Comparison of ENCODE assay signal across 19 cellular contexts in the genomic region with DNA sequence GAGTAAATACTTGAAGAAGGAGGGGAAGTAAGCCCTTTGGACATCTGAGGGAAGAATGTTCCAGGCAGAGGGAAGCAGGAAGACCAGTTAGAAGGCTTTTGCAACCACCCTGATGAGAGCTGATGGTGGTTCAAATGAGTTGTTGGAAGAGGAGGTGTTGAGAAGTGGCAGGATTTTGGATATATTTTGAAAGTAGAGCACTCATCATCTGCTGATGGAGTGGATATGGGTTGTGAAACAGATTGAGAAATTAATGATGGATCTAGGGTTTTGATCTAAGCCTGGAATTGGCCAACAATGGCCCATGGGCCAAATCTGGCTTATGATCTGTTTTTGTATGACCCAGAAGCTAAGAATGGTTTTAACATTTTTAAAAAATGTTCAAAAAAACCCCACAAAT.
"Had no signal": no experiment of that assay in that cellular context is flagged by ENCODE, and none has a peak within 500 bp of the region (broad histone marks: within the 10 kb centered on the region; RNA-seq: fewer than 3 reads in every experiment).

No MANE protein-coding gene starts in this region.

- H3K27ac ChIP-seq: heart right ventricle, lower lobe of right lung, thyroid gland, WERI-Rb-1 had no signal

- H3K4me3 ChIP-seq: heart right ventricle, lower lobe of right lung, thyroid gland had no signal

- DNase-seq: activated CD4-positive, alpha-beta T cell treated with anti-CD3 and anti-CD28 coated beads, Interleukin-2, amount 10 ng/mL, durations not matched to agents 7 days and 5 days; activated CD4-positive, CD25-positive, alpha-beta regulatory T cell treated with anti-CD3 and anti-CD28 coated beads, Interleukin-2, amount 50 U/mL, for 72 hours; activated CD8-positive, alpha-beta T cell treated with anti-CD3 and anti-CD28 coated beads, Interleukin-2, amount 10 ng/mL, durations not matched to agents 7 days and 5 days; activated gamma-delta T cell; activated naive CD4-positive, alpha-beta T cell treated with anti-CD3 and anti-CD28 coated beads, Interleukin-2, amount 50 U/mL, for 16 hours; activated naive CD8-positive, alpha-beta T cell treated with anti-CD3 and anti-CD28 coated beads, Interleukin-2, amount 50 U/mL, for 24 hours; aorta; caudate nucleus; effector CD4-positive, alpha-beta T cell; heart right ventricle; islet precursor cell; left cardiac atrium; lower lobe of right lung; natural killer cell; stimulated activated CD4-positive, alpha-beta T cell treated with anti-CD3 and anti-CD28 coated beads, Interleukin-12 subunit alpha, Interleukin-12 subunit beta, amount 100 ng/mL, for 4 hours; stimulated activated CD4-positive, alpha-beta T cell treated with anti-CD3 and anti-CD28 coated beads, Interleukin-4, amount 100 ng/mL, for 4 hours; substantia nigra; thyroid gland; WERI-Rb-1 had no signal

- H3K27me3 ChIP-seq: heart right ventricle, thyroid gland had no signal

- H3K9me3 ChIP-seq: heart right ventricle, lower lobe of right lung, thyroid gland had no signal

- H3K4me1 ChIP-seq: heart right ventricle, lower lobe of right lung had no signal

- H3K36me3 ChIP-seq: heart right ventricle, lower lobe of right lung, thyroid gland, WERI-Rb-1 had no signal

- ATAC-seq: activated CD8-positive, alpha-beta T cell treated with anti-CD3 and anti-CD28 coated beads, Interleukin-2, amount 10 ng/mL, durations not matched to agents 7 days and 5 days; activated naive CD8-positive, alpha-beta T cell treated with anti-CD3 and anti-CD28 coated beads, Interleukin-2, amount 50 U/mL, for 24 hours; heart right ventricle; left cardiac atrium; natural killer cell had no signal
